Comparison of ENCODE assay signal across 18 cellular contexts in genomic region chr7:29569648-29570047, GRCh38. TPM values are rescaled to one million over a fixed set of nuclear protein-coding genes. Genes with fewer than 3 reads are reported as not detected.
A peak's percentile ranks its signal among the peaks of the same experiment; 100 is the strongest.
DNase-seq lines count a peak whose midpoint lies in the region; ATAC-seq, FAIRE-seq and TF ChIP-seq lines count a peak whose summit lies in the region.
"Had no signal": no experiment of that assay in that cellular context is flagged by ENCODE, and none has a peak within 500 bp of the region (broad histone marks: within the 10 kb centered on the region; RNA-seq: fewer than 3 reads in every experiment).

No MANE protein-coding gene starts in this region.

- intact Hi-C loops in HepG2 (cut with micrococcal nuclease; ENCODE audit: unreplicated experiment) = loop anchor here (10.0 kb wide), 1 partner anchor 365 kb away; no protein-coding TSS in a partner anchor
- intact Hi-C loops in right lobe of liver (cut with DNase I) = no loop called here

- no peak overlapping the region for H3K27ac ChIP-seq in HepG2 (ENCODE audit: extremely low read length, insufficient read depth, low read length)
- no peak overlapping the region for H3K27ac ChIP-seq in right lobe of liver
- H3K27ac ChIP-seq in substantia nigra (ENCODE audit: low read depth, low read length, poor library complexity, severe bottlenecking) = no peak overlapping the region
- H3K27ac ChIP-seq: HL-60, Peyer's patch, vagina had no signal

- peak; percentile 63 for DNase-seq in HepG2 (ENCODE audit: low spot score)
- DNase-seq in right lobe of liver = no peak
- peak; percentile 72 for DNase-seq in NCI-H69 (lab: John Stamatoyannopoulos, UW)
- peak; percentile 37 for DNase-seq in epithelial cell of proximal tubule (ENCODE audit: low read depth)
- no peak for DNase-seq in substantia nigra (lab: John Stamatoyannopoulos, UW)
- no peak for DNase-seq in activated naive CD4-positive, alpha-beta T cell treated with Interleukin-2 at 50 U/mL for 16 hours
- DNase-seq in erythroblast (lab: John Stamatoyannopoulos, UW) = no peak
- DNase-seq: activated CD4-positive, CD25-positive, alpha-beta regulatory T cell treated with anti-CD3 and anti-CD28 coated beads, Interleukin-2, amount 50 U/mL, for 72 hours; activated CD8-positive, alpha-beta memory T cell treated with anti-CD3 and anti-CD28 coated beads, Interleukin-2, amount 50 U/mL, for 48 hours; activated naive CD4-positive, alpha-beta T cell treated with anti-CD3 and anti-CD28 coated beads, Interleukin-2, amount 50 U/mL, for 16 hours; immature natural killer cell; NCI-H2227 treated with DMSO at 0.1 percent for 48 hours; Peyer's patch; stimulated activated naive CD8-positive, alpha-beta T cell treated with anti-CD3 and anti-CD28 coated beads, Interleukin-15, Interleukin-2, amounts not matched to agents 100 U/mL and 50 U/mL, for 24 hours had no signal

- CTCF ChIA-PET in HepG2 (lab: Yijun Ruan, JAX; ENCODE audit: low intra/inter-chr PET ratio, low total read pairs) = no interaction called here

- TF ChIP-seq POLR2A in HepG2 (IDR thresholded peaks at IDR 0.05; ENCODE audit: insufficient read depth in 1 of 2, low read depth in 2 of 2, low read length in 2 of 2) (no peak), right lobe of liver (IDR thresholded peaks at IDR 0.05) (no peak), erythroblast (IDR thresholded peaks at IDR 0.05; ENCODE audit: low read length) (no peak)

- in situ Hi-C loops in HepG2 (cut with HindIII; ENCODE audit: extremely low pct_ligation_motif_present, low pct_unique_long_range_greater_than_20kb) = loop anchor here (10.0 kb wide), 1 partner anchor 645 kb away; no protein-coding TSS in a partner anchor

- H3K79me2 ChIP-seq in HepG2 (ENCODE audit: insufficient read depth, low read length) = peaks cover 12% of the 10 kb centered on the region

- H3K4me2 ChIP-seq in HepG2 (ENCODE audit: low read depth, low read length) = no peak overlapping the region

- WGBS in HepG2 (ENCODE audit: low lambda C conversion rate) = 34% methylated on average over 6 of the region's 6 CpGs
- 31% methylated on average over 6 of the region's 6 CpGs for WGBS in right lobe of liver (ENCODE audit: insufficient coverage, low coverage, low lambda C conversion rate, missing lambda C conversion rate)

- H3K4me1 ChIP-seq in HepG2 (ENCODE audit: insufficient read depth, low read length) = peaks cover 49% of the 10 kb centered on the region
- peaks cover 0 to 18% (median 0%) of the 10 kb centered on the region in 4 donors for H3K4me1 ChIP-seq in right lobe of liver

- TF ChIP-seq CTCF in HepG2 (CRISPR knock-in tag; IDR thresholded peaks at IDR 0.05) (no peak), right lobe of liver (IDR thresholded peaks at IDR 0.05) (no peak), epithelial cell of proximal tubule (conservative IDR thresholded peaks at IDR 0.05; ENCODE audit: low read depth, low read length) (no peak)

- no peaks in the 10 kb centered on the region for H3K9me3 ChIP-seq in HepG2 (ENCODE audit: low read length)
- no peaks in the 10 kb centered on the region for H3K9me3 ChIP-seq in right lobe of liver
- H3K9me3 ChIP-seq: Peyer's patch, vagina had no signal

- no peak overlapping the region for H3K9ac ChIP-seq in HepG2 (ENCODE audit: insufficient read depth, low read depth, low read length)

- ATAC-seq in HepG2 (no peak), right lobe of liver (no peak)
- ATAC-seq in activated CD4-positive, CD25-positive, alpha-beta regulatory T cell treated with anti-CD3 and anti-CD28 coated beads, Interleukin-2, amount 50 U/mL, for 24 hours = no peak
- ATAC-seq: stimulated activated naive CD8-positive, alpha-beta T cell treated with anti-CD3 and anti-CD28 coated beads, Interleukin-15, Interleukin-2, amounts not matched to agents 100 U/mL and 50 U/mL, for 24 hours had no signal

- TF ChIP-seq RAD21 in HepG2 (CRISPR knock-in tag; IDR thresholded peaks at IDR 0.05) = no peak

- POLR2A ChIA-PET in HepG2 (lab: Yijun Ruan, JAX) = no interaction called here

- FAIRE-seq in HepG2 (lab: Jason Lieb, UNC) = no peak

- H3K36me3 ChIP-seq in HepG2 (replicated peaks in 1 of 2; ENCODE audit: control insufficient read depth in 1 of 2, insufficient read depth in 2 of 2, low read length in 2 of 2) (no peaks in the 10 kb centered on the region), right lobe of liver (no peaks in the 10 kb centered on the region)
- H3K36me3 ChIP-seq: Peyer's patch, vagina had no signal

- no peak overlapping the region for H3K4me3 ChIP-seq in HepG2 (replicated peaks in 1 of 3; ENCODE audit: insufficient read depth in 1 of 3, low read depth in 2 of 3, low read length in 3 of 3)
- H3K4me3 ChIP-seq in right lobe of liver = no peak overlapping the region
- no peak overlapping the region for H3K4me3 ChIP-seq in epithelial cell of proximal tubule (ENCODE audit: low read depth, low read length)
- H3K4me3 ChIP-seq: Peyer's patch, vagina had no signal

- BruUV-seq in HepG2 (replicated peaks; lab: Mats Ljungman, UMichigan) = no TSS peak

- no peak overlapping the region for H2AFZ ChIP-seq in HepG2 (ENCODE audit: low read length)

- TF ChIP-seq EP300 in HepG2 (IDR thresholded peaks at IDR 0.05; ENCODE audit: low read depth in 2 of 2, low read length in 2 of 2) (no peak), HepG2 (CRISPR knock-in tag; IDR thresholded peaks at IDR 0.05; ENCODE audit: borderline replicate concordance) (no peak)

- H3K27me3 ChIP-seq in HepG2 (ENCODE audit: control insufficient read depth in 1 of 2, insufficient read depth in 2 of 2, low read length in 2 of 2) (0 out of 5 replicates have a peak, but pooled peaks cover 0 to 1% of the 10 kb centered on the region in 2 experiments), right lobe of liver (no peaks in the 10 kb centered on the region)
- H3K27me3 ChIP-seq: Peyer's patch, vagina had no signal

- H4K20me1 ChIP-seq in HepG2 (ENCODE audit: insufficient read depth, low read length) = no peaks in the 10 kb centered on the region

TF ChIP-seq in HepG2, 621 proteins besides CTCF, POLR2A, EP300 and RAD21:
- TF ChIP-seq TEAD2 (CRISPR knock-in tag; IDR thresholded peaks at IDR 0.05) (no peak), FOSL2 (CRISPR knock-in tag; IDR thresholded peaks at IDR 0.05) (peak; percentile 88), HNF4A (CRISPR knock-in tag; IDR thresholded peaks at IDR 0.05) (no peak), MAFK (conservative IDR thresholded peaks at IDR 0.05 in 1 of 2, IDR thresholded peaks at IDR 0.05 in 1 of 2; ENCODE audit: low read length in 2 of 2) (peak; percentile 73 to 76), SOX6 (IDR thresholded peaks at IDR 0.05) (no peak), SOX6 (CRISPR knock-in tag; IDR thresholded peaks at IDR 0.05) (peak; percentile 77), SOX5 (CRISPR knock-in tag; IDR thresholded peaks at IDR 0.05; ENCODE audit: borderline replicate concordance) (peak; percentile 97), SKI (IDR thresholded peaks at IDR 0.05; ENCODE audit: partially characterized antibody) (peak; percentile 15), MAFF (IDR thresholded peaks at IDR 0.05; ENCODE audit: low read depth, low read length) (peak; percentile 62; the same call in 1 of the 2 replicates), BHLHE40 (IDR thresholded peaks at IDR 0.05; ENCODE audit: low read length) (peak; percentile 75; the same call in 1 of the 2 replicates), SOX13 (IDR thresholded peaks at IDR 0.05) (peak; percentile 84), SOX13 (CRISPR knock-in tag; conservative IDR thresholded peaks at IDR 0.05 in 1 of 2, IDR thresholded peaks at IDR 0.05 in 1 of 2) (peak in 1 of 2 experiments; percentile 94; a peak in 2 of 4 replicates), SIX4 (CRISPR knock-in tag; IDR thresholded peaks at IDR 0.05) (peak; percentile 75; the same call in 1 of the 2 replicates), CEBPB (IDR thresholded peaks at IDR 0.05; ENCODE audit: borderline replicate concordance, low read depth, low read length) (peak; percentile 9; the same call in 1 of the 2 replicates), TCF7 (IDR thresholded peaks at IDR 0.05; ENCODE audit: low read depth) (peak; percentile 17; the same call in 1 of the 2 replicates), RFX1 (IDR thresholded peaks at IDR 0.05) (no peak)
TF ChIP-seq in HepG2: peak in this region for 11.

RNA-seq across cellular contexts. Expression of gene PRR15, which starts 6.0 kb away (rescaled TPM):
- total RNA-seq in HepG2 (2016; rRNA removed; fragmentation: Illumina TruSeq; extraction: Trizol) (6.2 and 7.8 TPM in 2 replicates), right lobe of liver (1 to 10 TPM in 1 of 6 experiments, under 1 TPM in 2, not detected in 3; 0.18 to 1.3 (median 0.42) TPM), epithelial cell of proximal tubule (8.1 and 14.0 TPM in 2 replicates)
- 2.9 and 3.6 TPM in 2 replicates for total RNA-seq in HepG2 (2016; cell fraction: cytosol; rRNA removed; fragmentation: Illumina TruSeq; extraction: Trizol; ENCODE audit: low read depth)
- total RNA-seq in HepG2 (2016; cell fraction: insoluble cytoplasmic fraction; rRNA removed; fragmentation: Illumina TruSeq; extraction: Trizol) = 4.6 and 9.4 TPM in 2 replicates
- 7.8 and 8.3 TPM in 2 replicates for total RNA-seq in HepG2 (2016; cell fraction: membrane; rRNA removed; fragmentation: Illumina TruSeq; extraction: Trizol)
- total RNA-seq in HepG2 (2016; cell fraction: nucleus; rRNA removed; fragmentation: Illumina TruSeq; extraction: Trizol) = 7.4 and 7.9 TPM in 2 replicates
- polyA plus RNA-seq in HepG2 (2011; rRNA removed) = 2.3 and 3.2 TPM in 2 replicates
- polyA plus RNA-seq in HepG2 (2011; cell fraction: cytosol; rRNA removed) = 2.9 and 3.1 TPM in 2 replicates
- polyA plus RNA-seq in HepG2 (2011; cell fraction: nucleus; rRNA removed) = 2.3 and 3.0 TPM in 2 replicates
- 2.8 and 3.6 TPM in 2 replicates for polyA plus RNA-seq in HepG2 (2012)
- polyA plus RNA-seq in HepG2 (2016; cell fraction: cytosol; fragmentation: Illumina TruSeq; extraction: Trizol; ENCODE audit: low read depth) = 2.1 and 2.9 TPM in 2 replicates
- 8.8 and 9.5 TPM in 2 replicates for polyA plus RNA-seq in HepG2 (2016; cell fraction: insoluble cytoplasmic fraction; fragmentation: Illumina TruSeq; extraction: Trizol; ENCODE audit: low read depth)
- 6.8 and 6.9 TPM in 2 replicates for polyA plus RNA-seq in HepG2 (2016; cell fraction: membrane; fragmentation: Illumina TruSeq; extraction: Trizol; ENCODE audit: low read depth)
- polyA plus RNA-seq in HepG2 (2016; cell fraction: nucleus; fragmentation: Illumina TruSeq; extraction: Trizol; ENCODE audit: insufficient read depth, low read depth) = 11.5 and 13.0 TPM in 2 replicates
- 0.19 and 2.5 TPM in 2 replicates for polyA minus RNA-seq in HepG2 (2011; rRNA and poly(A)+ RNA removed; ENCODE audit: low replicate concordance)
- 2.4 and 2.6 TPM in 2 replicates for polyA minus RNA-seq in HepG2 (2011; cell fraction: cytosol; rRNA and poly(A)+ RNA removed)
- polyA minus RNA-seq in HepG2 (2011; cell fraction: nucleus; rRNA and poly(A)+ RNA removed) = 2.4 and 2.8 TPM in 2 replicates
- total RNA-seq: T-helper 1 cell treated with Interleukin-12 subunit alpha and Interleukin-12 subunit beta and Interleukin-4 antibody, amounts not matched to agents 30 ng/mL and 1 ng/mL, for 36 hours; vagina had no signal
- polyA plus RNA-seq: immature natural killer cell had no signal

Comparison
In these comparisons a context has a peak if more than half of its experiments do, and no peak if none do; other contexts are left out.
1. DNase-seq: peak in HepG2 (single experiment), NCI-H69 (single experiment) and epithelial cell of proximal tubule (single experiment); none in right lobe of liver (0 of 3), substantia nigra (0 of 49), activated naive CD4-positive, alpha-beta T cell treated with Interleukin-2 at 50 U/mL for 16 hours (single experiment) and erythroblast (0 of 2).